In the genomic region with DNA sequence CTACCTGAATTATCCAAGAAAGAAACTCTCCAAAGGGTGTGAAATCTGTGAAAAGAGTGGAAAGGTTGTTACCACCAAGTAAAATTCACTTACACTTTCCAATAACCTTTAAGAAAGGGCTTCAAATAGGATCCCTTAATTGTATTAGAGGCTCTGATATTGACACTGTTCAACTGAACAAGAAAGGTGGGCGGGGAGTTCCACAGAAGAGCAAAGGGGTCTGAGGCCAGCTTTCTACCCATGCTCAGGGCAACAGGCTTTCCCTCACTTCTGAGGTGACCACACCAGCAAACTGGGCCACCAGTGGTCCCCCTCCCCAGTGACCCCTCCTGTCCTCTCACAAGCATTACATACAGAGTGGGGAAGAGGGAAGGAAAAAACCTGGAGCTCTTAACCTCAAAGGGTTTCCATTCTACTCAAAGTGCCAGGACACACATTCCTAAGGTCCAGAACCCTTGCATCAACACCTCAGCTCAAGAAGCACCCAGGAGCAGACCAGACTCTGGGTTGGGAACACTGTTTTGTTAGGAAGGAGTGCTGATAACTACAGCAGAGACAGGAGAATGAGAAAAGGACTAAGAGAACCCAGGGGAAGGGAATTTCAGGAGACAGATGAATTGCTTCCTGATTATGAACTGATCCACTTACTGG, we compare ENCODE assay signal across 13 cellular contexts.
DNase-seq lines count a peak whose midpoint lies in the region; ATAC-seq and TF ChIP-seq lines count a peak whose summit lies in the region.
"Had no signal": no experiment of that assay in that cellular context is flagged by ENCODE, and none has a peak within 500 bp of the region (broad histone marks: within the 10 kb centered on the region; RNA-seq: fewer than 3 reads in every experiment).

No MANE protein-coding gene starts in this region.

- H3K4me3 Mint-ChIP-seq in natural killer cell = no peak overlapping the region
- H3K4me3 Mint-ChIP-seq in CD4-positive, alpha-beta T cell = no peak overlapping the region
- H3K4me3 Mint-ChIP-seq: activated CD8-positive, alpha-beta memory T cell treated with anti-CD3 and anti-CD28 coated beads, Interleukin-2, amount 10 ng/mL, durations not matched to agents 7 days and 5 days; T-helper 2 cell treated with Interferon-gamma antibody and Interleukin-4, amounts not matched to agents 5 μg/mL and 100 μg/mL, for 36 hours had no signal

- H2BK15ac ChIP-seq in neuronal stem cell (ENCODE audit: low read length) = no peak overlapping the region

- no peaks in the 10 kb centered on the region for H3K27me3 ChIP-seq in AG04450 (ENCODE audit: control insufficient read depth, insufficient read depth, low read length)
- H3K27me3 ChIP-seq in HUES64 (ENCODE audit: insufficient read depth, low read length) = no peaks in the 10 kb centered on the region
- no peaks in the 10 kb centered on the region for H3K27me3 ChIP-seq in fibroblast of lung (ENCODE audit: control insufficient read depth, insufficient read depth, low read length)
- no peaks in the 10 kb centered on the region for H3K27me3 ChIP-seq in neuronal stem cell (ENCODE audit: control insufficient read depth in 3 of 3, insufficient read depth in 3 of 3, low read depth in 1 of 3, low read length in 3 of 3)
- no peaks in the 10 kb centered on the region for H3K27me3 ChIP-seq in CD4-positive, alpha-beta T cell (ENCODE audit: control insufficient read depth, insufficient read depth, low read length)

- peak overlapping the region; percentile 5; the same call in 1 of the 2 replicates for H3K9ac ChIP-seq in HUES64 (ENCODE audit: low read depth, low read length)
- H3K9ac ChIP-seq in fibroblast of lung (ENCODE audit: insufficient read depth, low read length) = no peak overlapping the region
- no peak overlapping the region for H3K9ac ChIP-seq in neuronal stem cell (ENCODE audit: low read depth, low read length, poor library complexity)

- H3K27ac ChIP-seq in AG04450 (ENCODE audit: low read depth, low read length) (peak overlapping the region; percentile 65), HUES64 (ENCODE audit: low read depth, low read length) (peak overlapping the region; percentile 63), fibroblast of lung (ENCODE audit: insufficient read depth, low read length) (no peak overlapping the region), neuronal stem cell (replicated peaks; ENCODE audit: low read length) (peak overlapping the region; percentile 97)
- no peak overlapping the region for H3K27ac ChIP-seq in CD4-positive, alpha-beta T cell (ENCODE audit: low read depth, low read length)
- H3K27ac ChIP-seq: C4-2B, HL-60 had no signal

- H3K4me2 ChIP-seq in fibroblast of lung (ENCODE audit: extremely low read depth, insufficient read depth, low read length) (peak overlapping the region; percentile 11), neuronal stem cell (ENCODE audit: insufficient read depth, low read length, poor library complexity, severe bottlenecking) (peak overlapping the region; percentile 31)

- no peaks in the 10 kb centered on the region for H3K4me1 Mint-ChIP-seq in natural killer cell
- H3K4me1 Mint-ChIP-seq in CD4-positive, alpha-beta T cell (ENCODE audit: low read depth) = no peaks in the 10 kb centered on the region
- H3K4me1 Mint-ChIP-seq: activated CD8-positive, alpha-beta memory T cell treated with anti-CD3 and anti-CD28 coated beads, Interleukin-2, amount 10 ng/mL, durations not matched to agents 7 days and 5 days had no signal

- POLR2A ChIA-PET in AG04450 (lab: Yijun Ruan, JAX) = interaction anchor here (1.0 to 2.4 kb wide), 2 partner anchors 29 to 32 kb away, joined by 3 to 11 read pairs; a partner anchor contains a TSS
- POLR2A ChIA-PET in CD4-positive, alpha-beta T cell (lab: Charles Lee) = interaction anchor here (1.0 kb wide), 1 partner anchor 74 kb away, joined by 3 read pairs; no protein-coding TSS in a partner anchor

- H3K4me1 ChIP-seq in HUES64 (ENCODE audit: insufficient read depth, low read length) (peaks cover 33% of the 10 kb centered on the region), fibroblast of lung (ENCODE audit: control insufficient read depth, extremely low read depth, insufficient read depth, low read length) (peaks cover 20% of the 10 kb centered on the region), neuronal stem cell (ENCODE audit: control insufficient read depth in 2 of 2, insufficient read depth in 1 of 2, low read depth in 1 of 2, low read length in 2 of 2) (peaks cover 15 to 25% of the 10 kb centered on the region in 2 donors)

- H3K36me3 Mint-ChIP-seq in natural killer cell = no peaks in the 10 kb centered on the region
- H3K36me3 Mint-ChIP-seq in CD4-positive, alpha-beta T cell (ENCODE audit: low read depth) = no peaks in the 10 kb centered on the region
- H3K36me3 Mint-ChIP-seq: activated CD8-positive, alpha-beta memory T cell treated with anti-CD3 and anti-CD28 coated beads, Interleukin-2, amount 10 ng/mL, durations not matched to agents 7 days and 5 days had no signal

- H4K8ac ChIP-seq in neuronal stem cell (ENCODE audit: low read depth, low read length) = no peak overlapping the region

- no peak overlapping the region for H2BK12ac ChIP-seq in neuronal stem cell (ENCODE audit: low read length)

- H2BK5ac ChIP-seq in neuronal stem cell (ENCODE audit: low read length) = no peak overlapping the region

- CTCF ChIA-PET in AG04450 (lab: Charles Lee) = interaction anchor here (1.0 to 1.6 kb wide), 2 partner anchors 13 to 28 kb away, joined by 3 to 4 read pairs; no protein-coding TSS in a partner anchor
- CTCF ChIA-PET in CD4-positive, alpha-beta T cell (lab: Charles Lee) = no interaction called here

- H2AK5ac ChIP-seq in neuronal stem cell (ENCODE audit: low read depth, low read length) = no peak overlapping the region

- no peaks in the 10 kb centered on the region for H3K9me3 ChIP-seq in AG04450 (ENCODE audit: control insufficient read depth, insufficient read depth, low read length)
- H3K9me3 ChIP-seq in HUES64 (ENCODE audit: insufficient read depth, low read depth, low read length) = no peaks in the 10 kb centered on the region
- H3K9me3 ChIP-seq in fibroblast of lung (ENCODE audit: control insufficient read depth, insufficient read depth, low read depth, low read length) = no peaks in the 10 kb centered on the region
- no peaks in the 10 kb centered on the region for H3K9me3 ChIP-seq in neuronal stem cell (replicated peaks in 1 of 2; ENCODE audit: control insufficient read depth in 2 of 2, insufficient read depth in 1 of 2, low read depth in 1 of 2, low read length in 2 of 2)
- no peaks in the 10 kb centered on the region for H3K9me3 ChIP-seq in CD4-positive, alpha-beta T cell (ENCODE audit: control insufficient read depth, low read length)

- no peak overlapping the region for H3K4ac ChIP-seq in neuronal stem cell (ENCODE audit: low read length)

- TF ChIP-seq CTCF in AG04450 (IDR thresholded peaks at IDR 0.05; ENCODE audit: low read depth, low read length) = no peak
- TF ChIP-seq CTCF in fibroblast of lung (conservative IDR thresholded peaks at IDR 0.05 in 1 of 2, IDR thresholded peaks at IDR 0.05 in 1 of 2; ENCODE audit: low read depth in 1 of 2, low read length in 2 of 2) = no peak
- no peak for TF ChIP-seq CTCF in natural killer cell (IDR thresholded peaks at IDR 0.05)
- TF ChIP-seq CTCF in CD4-positive, alpha-beta T cell (IDR thresholded peaks at IDR 0.05) = no peak

- peaks cover 9% of the 10 kb centered on the region for H3K79me1 ChIP-seq in neuronal stem cell (ENCODE audit: low read depth, low read length)

- H3K14ac ChIP-seq in neuronal stem cell (ENCODE audit: low read length) = no peak overlapping the region

- H2BK120ac ChIP-seq in neuronal stem cell (ENCODE audit: low read depth, low read length) = no peak overlapping the region

- H3K23ac ChIP-seq in neuronal stem cell (ENCODE audit: low read depth, low read length, poor library complexity) = no peak overlapping the region

- H4K20me1 ChIP-seq in fibroblast of lung (ENCODE audit: control insufficient read depth, extremely low read depth, insufficient read depth, low read length) = no peaks in the 10 kb centered on the region

- WGBS in HUES64 = 0% methylated on average over 1 of the region's 1 CpG
- WGBS in neuronal stem cell (ENCODE audit: extremely low coverage in 2 of 2, insufficient read length in 2 of 2, insufficient replicate concordance in 1 of 2), 2 donors = no CpG with 5 or more reads among the region's 1 CpG

- H3K18ac ChIP-seq in neuronal stem cell (ENCODE audit: low read length) = peak overlapping the region; percentile 58

- DNase-seq in AG04450 (ENCODE audit: low read depth, low spot score) (no peak), fibroblast of lung (ENCODE audit: low read depth in 2 of 2) (peak in 1 of 2 donors; percentile 49), neuronal stem cell (ENCODE audit: low spot score) (no peak), GOT3 (lab: John Stamatoyannopoulos, UW) (no peak), HUDEP-2 (lab: John Stamatoyannopoulos, UW; ENCODE audit: unreplicated experiment in 76 of 76) (no peak), natural killer cell (no peak)
- no peak for DNase-seq in CD4-positive, alpha-beta T cell
- DNase-seq: activated CD8-positive, alpha-beta memory T cell treated with anti-CD3 and anti-CD28 coated beads, Interleukin-2, amount 10 ng/mL, durations not matched to agents 7 days and 5 days; NCI-H1105 treated with DMSO at 0.1 percent for 48 hours had no signal

- H3K9me3 Mint-ChIP-seq in natural killer cell = no peaks in the 10 kb centered on the region
- no peaks in the 10 kb centered on the region for H3K9me3 Mint-ChIP-seq in CD4-positive, alpha-beta T cell
- H3K9me3 Mint-ChIP-seq: T-helper 2 cell treated with Interferon-gamma antibody and Interleukin-4, amounts not matched to agents 5 μg/mL and 100 μg/mL, for 36 hours had no signal

- H2AFZ ChIP-seq in fibroblast of lung (ENCODE audit: low read length) (no peak overlapping the region), neuronal stem cell (ENCODE audit: low read length) (no peak overlapping the region)

- intact Hi-C loops in natural killer cell (cut with micrococcal nuclease) = no loop called here
- intact Hi-C loops in CD4-positive, alpha-beta T cell (cut with DNase I, micrococcal nuclease) = no loop called here

- no peak for ATAC-seq in natural killer cell
- ATAC-seq in CD4-positive, alpha-beta T cell (ENCODE audit: poor library complexity) = no peak
- ATAC-seq: activated CD8-positive, alpha-beta memory T cell treated with anti-CD3 and anti-CD28 coated beads, Interleukin-2, amount 10 ng/mL, durations not matched to agents 7 days and 5 days had no signal

- peaks cover 10 to 19% of the 10 kb centered on the region in 2 donors for H3K27me3 Mint-ChIP-seq in natural killer cell (ENCODE audit: low read depth in 2 of 2)
- peaks cover 25% of the 10 kb centered on the region for H3K27me3 Mint-ChIP-seq in CD4-positive, alpha-beta T cell

- H3K4me3 ChIP-seq in AG04450 (ENCODE audit: low read depth, low read length) (no peak overlapping the region), HUES64 (ENCODE audit: low read length) (no peak overlapping the region), fibroblast of lung (replicated peaks in 1 of 4; ENCODE audit: control extremely low read depth in 1 of 4, insufficient read depth in 1 of 4, low read depth in 3 of 4, low read length in 4 of 4) (no peak overlapping the region), neuronal stem cell (ENCODE audit: low read length in 2 of 2) (no peak overlapping the region)

- peaks cover 20% of the 10 kb centered on the region for H3K79me2 ChIP-seq in fibroblast of lung (ENCODE audit: control insufficient read depth, insufficient read depth, low read length)

- H3K36me3 ChIP-seq in HUES64 (ENCODE audit: insufficient read depth, low read length) = no peaks in the 10 kb centered on the region
- no peaks in the 10 kb centered on the region for H3K36me3 ChIP-seq in fibroblast of lung (ENCODE audit: control insufficient read depth, insufficient read depth, low read length)
- peaks cover 0 to 16% of the 10 kb centered on the region in 2 donors for H3K36me3 ChIP-seq in neuronal stem cell (replicated peaks in 1 of 2; ENCODE audit: control insufficient read depth in 2 of 2, insufficient read depth in 2 of 2, low read length in 2 of 2)

- no peak overlapping the region for H3K27ac Mint-ChIP-seq in natural killer cell
- no peak overlapping the region for H3K27ac Mint-ChIP-seq in CD4-positive, alpha-beta T cell
- H3K27ac Mint-ChIP-seq: activated CD8-positive, alpha-beta memory T cell treated with anti-CD3 and anti-CD28 coated beads, Interleukin-2, amount 10 ng/mL, durations not matched to agents 7 days and 5 days; T-helper 2 cell treated with Interferon-gamma antibody and Interleukin-4, amounts not matched to agents 5 μg/mL and 100 μg/mL, for 36 hours had no signal

- no peak overlapping the region for H4K91ac ChIP-seq in neuronal stem cell (ENCODE audit: low read depth, low read length, poor library complexity)

Comparison
In these comparisons a context has a peak if more than half of its experiments do, and no peak if none do; other contexts are left out.
1. H3K27ac ChIP-seq: peak in AG04450 (single experiment), HUES64 (single experiment) and neuronal stem cell (single experiment); none in fibroblast of lung (single experiment) and CD4-positive, alpha-beta T cell (single experiment).